Comparison of ENCODE assay signal across 9 cellular contexts in the genomic region with DNA sequence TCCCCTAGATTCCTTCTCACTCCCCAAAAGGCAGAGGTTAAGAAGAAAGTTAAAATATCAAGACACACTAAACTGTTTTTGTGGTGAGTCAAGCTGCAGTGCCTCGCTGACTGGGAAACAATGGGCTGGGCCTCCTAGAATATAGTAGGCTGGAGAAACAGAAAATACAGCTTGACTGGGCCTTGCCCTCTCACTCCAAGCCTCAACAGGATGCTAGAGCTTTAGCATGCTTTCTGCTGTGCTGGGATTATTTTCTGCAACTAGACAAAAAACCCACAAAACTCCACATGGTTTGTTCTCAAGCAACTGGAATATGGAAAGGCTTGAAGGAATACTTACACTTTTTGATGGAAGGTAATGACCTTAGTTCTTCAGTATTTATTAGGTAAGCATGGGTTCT. TPM values are rescaled to one million over a fixed set of nuclear protein-coding genes. Genes with fewer than 3 reads are reported as not detected.
DNase-seq lines count a peak whose midpoint lies in the region; FAIRE-seq and TF ChIP-seq lines count a peak whose summit lies in the region.
"Had no signal": no experiment of that assay in that cellular context is flagged by ENCODE, and none has a peak within 500 bp of the region (broad histone marks: within the 10 kb centered on the region; RNA-seq: fewer than 3 reads in every experiment).

No MANE protein-coding gene starts in this region.

- H3K36me3 ChIP-seq in adipocyte (ENCODE audit: control insufficient read depth, insufficient read depth, low read length, severe bottlenecking) (no peaks in the 10 kb centered on the region), hepatocyte (replicated peaks; ENCODE audit: insufficient read depth, low read depth) (no peaks in the 10 kb centered on the region), skeletal muscle satellite cell (ENCODE audit: insufficient read depth, low read length) (peaks cover 7% of the 10 kb centered on the region)
- H3K36me3 ChIP-seq in effector memory CD4-positive, alpha-beta T cell (ENCODE audit: control insufficient read depth, insufficient read depth, low read length) = no peaks in the 10 kb centered on the region

- H3K4me2 ChIP-seq in hepatocyte = peak overlapping the region; percentile 57
- H3K4me2 ChIP-seq in skeletal muscle satellite cell (ENCODE audit: low read length) = peak overlapping the region; percentile 60

- no peak for TF ChIP-seq POLR2A in GM12891 (IDR thresholded peaks at IDR 0.05; ENCODE audit: low read depth, low read length)

- peak overlapping the region; percentile 68 for H3K4me3 ChIP-seq in adipocyte (ENCODE audit: low read length)
- H3K4me3 ChIP-seq in hepatocyte = no peak overlapping the region
- peak overlapping the region; percentile 12 for H3K4me3 ChIP-seq in skeletal muscle satellite cell (ENCODE audit: low read length)
- no peak overlapping the region for H3K4me3 ChIP-seq in effector memory CD4-positive, alpha-beta T cell (ENCODE audit: insufficient read depth, low read depth, low read length, poor library complexity, severe bottlenecking)

- H3K9ac ChIP-seq in adipocyte (ENCODE audit: low read length) = peak overlapping the region; percentile 83
- H3K9ac ChIP-seq in skeletal muscle satellite cell (ENCODE audit: low read depth, low read length) = peak overlapping the region; percentile 59

- peak; percentile 78 for DNase-seq in HCEC 1CT
- DNase-seq in adipocyte (ENCODE audit: low read depth) = peak; percentile 79
- no peak for DNase-seq in hepatocyte (ENCODE audit: low spot score)
- no peak for DNase-seq in effector memory CD4-positive, alpha-beta T cell
- DNase-seq in cortex of kidney (lab: John Stamatoyannopoulos, UW) = no peak
- no peak for DNase-seq in GM12891 (ENCODE audit: insufficient read length, low spot score)
- DNase-seq in effector CD4-positive, alpha-beta T cell = no peak
- DNase-seq: activated CD4-positive, CD25-positive, alpha-beta regulatory T cell had no signal

- H3K9me3 ChIP-seq in adipocyte (ENCODE audit: control insufficient read depth, low read length) (no peaks in the 10 kb centered on the region), hepatocyte (ENCODE audit: low read depth) (no peaks in the 10 kb centered on the region), skeletal muscle satellite cell (replicated peaks; ENCODE audit: low read length) (no peaks in the 10 kb centered on the region)
- no peaks in the 10 kb centered on the region for H3K9me3 ChIP-seq in effector memory CD4-positive, alpha-beta T cell (ENCODE audit: control insufficient read depth, low read length)

- peaks cover 93% of the 10 kb centered on the region for H3K79me2 ChIP-seq in hepatocyte

- no peaks in the 10 kb centered on the region for H3K9me2 ChIP-seq in hepatocyte (replicated peaks; ENCODE audit: insufficient read depth)

- peaks cover 87% of the 10 kb centered on the region for H3K4me1 ChIP-seq in adipocyte (ENCODE audit: control insufficient read depth, insufficient read depth, low read length)
- H3K4me1 ChIP-seq in hepatocyte (ENCODE audit: insufficient read depth) = peaks cover 87% of the 10 kb centered on the region
- H3K4me1 ChIP-seq in skeletal muscle satellite cell (ENCODE audit: control insufficient read depth, insufficient read depth, low read length) = peaks cover 90% of the 10 kb centered on the region
- H3K4me1 ChIP-seq in effector memory CD4-positive, alpha-beta T cell (ENCODE audit: control insufficient read depth, insufficient read depth, low read length, poor library complexity, severe bottlenecking) = peaks cover 15% of the 10 kb centered on the region

- H2AFZ ChIP-seq in hepatocyte = no peak overlapping the region

- H4K20me1 ChIP-seq in hepatocyte (ENCODE audit: insufficient read depth, poor library complexity, severe bottlenecking) = peaks cover 48% of the 10 kb centered on the region

- WGBS in hepatocyte (ENCODE audit: low lambda C conversion rate, missing lambda C conversion rate) = 48% methylated on average over 1 of the region's 1 CpG

- TF ChIP-seq CTCF in hepatocyte (IDR thresholded peaks at IDR 0.05; ENCODE audit: poor library complexity) = no peak

- FAIRE-seq in GM12891 (lab: Jason Lieb, UNC) = no peak

- no peaks in the 10 kb centered on the region for H3K27me3 ChIP-seq in adipocyte (replicated peaks; ENCODE audit: control insufficient read depth, insufficient read depth, low read length)
- no peaks in the 10 kb centered on the region for H3K27me3 ChIP-seq in hepatocyte
- H3K27me3 ChIP-seq in skeletal muscle satellite cell (ENCODE audit: control insufficient read depth, insufficient read depth, low read length) = no peaks in the 10 kb centered on the region
- no peaks in the 10 kb centered on the region for H3K27me3 ChIP-seq in effector memory CD4-positive, alpha-beta T cell (replicated peaks; ENCODE audit: control insufficient read depth, insufficient read depth, low read length, poor library complexity, severe bottlenecking)

- H3K27ac ChIP-seq in hepatocyte = peak overlapping the region; percentile 85
- H3K27ac ChIP-seq in effector memory CD4-positive, alpha-beta T cell (ENCODE audit: insufficient read depth, low read length, poor library complexity, severe bottlenecking) = no peak overlapping the region

TF ChIP-seq in GM12891, 5 proteins besides CTCF, POLR2A, EP300 and RAD21:
- no peak for TF ChIP-seq POLR2AphosphoS5 (IDR thresholded peaks at IDR 0.05; ENCODE audit: low read depth, low read length)
- TF ChIP-seq TAF1 (IDR thresholded peaks at IDR 0.05; ENCODE audit: low read depth, low read length) = no peak
- TF ChIP-seq POU2F2 (IDR thresholded peaks at IDR 0.05; ENCODE audit: low read depth, low read length) = no peak
- TF ChIP-seq PAX5 (IDR thresholded peaks at IDR 0.05; ENCODE audit: insufficient read depth, low read length, severe bottlenecking) = no peak

RNA-seq across cellular contexts. Expression of a gene that starts 27.9 kb away (rescaled TPM):
- 51.0 and 54.9 TPM in 2 replicates for total RNA-seq in hepatocyte
- polyA plus RNA-seq in hepatocyte = 44.6 and 50.1 TPM in 2 replicates
- total RNA-seq in skeletal muscle satellite cell (2012; rRNA removed) = 33.0 and 40.2 TPM in 2 replicates
- polyA plus RNA-seq in GM12891 (2012; ENCODE audit: low read depth, missing spikeins) = 0.56 TPM

Comparison
In these comparisons a context has a peak if more than half of its experiments do, and no peak if none do; other contexts are left out.
1. DNase-seq: peak in HCEC 1CT (single experiment) and adipocyte (single experiment); none in hepatocyte (single experiment), effector memory CD4-positive, alpha-beta T cell (0 of 3), cortex of kidney (single experiment), GM12891 (single experiment) and effector CD4-positive, alpha-beta T cell (single experiment).
2. H3K4me3 ChIP-seq: peak in adipocyte (single experiment) and skeletal muscle satellite cell (single experiment); none in hepatocyte (single experiment) and effector memory CD4-positive, alpha-beta T cell (single experiment).